In the genomic region with DNA sequence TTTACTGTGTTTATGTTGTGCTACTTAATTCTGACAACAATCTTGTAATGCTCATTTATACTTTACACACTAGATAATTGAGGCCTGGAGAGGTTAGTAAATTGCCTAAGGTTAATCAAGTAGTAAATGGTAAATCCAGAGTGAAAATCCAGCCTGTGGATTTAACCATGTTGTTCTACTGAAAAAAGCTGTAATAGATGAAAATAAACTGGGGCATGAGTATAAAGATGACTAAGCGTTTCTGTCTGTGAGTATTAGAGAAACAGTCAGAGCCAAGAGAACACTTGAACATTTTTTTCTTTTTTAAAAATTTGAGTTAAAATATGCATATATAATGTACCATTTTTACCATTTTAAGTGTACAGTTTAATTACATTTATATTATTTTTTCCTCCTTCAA, we compare ENCODE assay signal across 22 cellular contexts. TPM values are rescaled to one million over a fixed set of nuclear protein-coding genes. Genes with fewer than 3 reads are reported as not detected.
DNase-seq lines count a peak whose midpoint lies in the region; ATAC-seq, FAIRE-seq and TF ChIP-seq lines count a peak whose summit lies in the region.
"Had no signal": no experiment of that assay in that cellular context is flagged by ENCODE, and none has a peak within 500 bp of the region (broad histone marks: within the 10 kb centered on the region; RNA-seq: fewer than 3 reads in every experiment).

No MANE protein-coding gene starts in this region.

- TF ChIP-seq EP300 in SK-N-SH (IDR thresholded peaks at IDR 0.05; ENCODE audit: borderline replicate concordance in 1 of 2, low read depth in 1 of 2, low read length in 1 of 2): no peak

- no peaks in the 10 kb centered on the region for H3F3A ChIP-seq in SK-N-SH (replicated peaks; ENCODE audit: insufficient read depth)

- H3K36me3 ChIP-seq in SK-N-SH (replicated peaks in 1 of 2; ENCODE audit: control insufficient read depth in 1 of 2, insufficient read depth in 2 of 2, low read length in 1 of 2) (no peaks in the 10 kb centered on the region), skeletal muscle satellite cell (ENCODE audit: insufficient read depth, low read length) (no peaks in the 10 kb centered on the region)
- H3K36me3 ChIP-seq: gastroesophageal sphincter had no signal

- H3K27me3 ChIP-seq in SK-N-SH (ENCODE audit: insufficient read depth) (no peaks in the 10 kb centered on the region), skeletal muscle satellite cell (ENCODE audit: control insufficient read depth, insufficient read depth, low read length) (no peaks in the 10 kb centered on the region)
- H3K27me3 ChIP-seq: gastroesophageal sphincter had no signal

- no peak overlapping the region for H3K4me2 ChIP-seq in SK-N-SH
- peak overlapping the region; percentile 23 for H3K4me2 ChIP-seq in skeletal muscle satellite cell (ENCODE audit: low read length)

- H3K79me2 ChIP-seq in SK-N-SH (ENCODE audit: insufficient read depth): no peaks in the 10 kb centered on the region

- no peaks in the 10 kb centered on the region for H3K9me3 ChIP-seq in SK-N-SH
- no peaks in the 10 kb centered on the region for H3K9me3 ChIP-seq in skeletal muscle satellite cell (replicated peaks; ENCODE audit: low read length)
- H3K9me3 ChIP-seq: gastroesophageal sphincter had no signal

- peak; percentile 41 for FAIRE-seq in RCC 7860 (lab: Jason Lieb, UNC)
- FAIRE-seq: colon had no signal

- POLR2A ChIA-PET in SK-N-SH (lab: Yijun Ruan, JAX): no interaction called here

- 75% methylated on average over 1 of the region's 1 CpG for WGBS in SK-N-SH (ENCODE audit: low lambda C conversion rate)

- H3K4me1 ChIP-seq in SK-N-SH (ENCODE audit: control insufficient read depth in 1 of 2, insufficient read depth in 2 of 2, low read depth in 1 of 2, low read length in 1 of 2): no peaks in the 10 kb centered on the region
- peaks cover 11% of the 10 kb centered on the region for H3K4me1 ChIP-seq in skeletal muscle satellite cell (ENCODE audit: control insufficient read depth, insufficient read depth, low read length)
- H3K4me1 ChIP-seq: gastroesophageal sphincter had no signal

- no peak for DNase-seq in SK-N-SH
- DNase-seq in RCC 7860 (ENCODE audit: low spot score): no peak
- DNase-seq in fibroblast of gingiva (ENCODE audit: low read depth): peak; percentile 26
- DNase-seq in activated CD4-positive, alpha-beta T cell treated with anti-CD3 and anti-CD28 coated beads, Interleukin-2, amount 50 U/mL, for 4 hours: no peak
- no peak for DNase-seq in NCI-H526 treated with DMSO at 0.1 percent for 48 hours (lab: John Stamatoyannopoulos, UW)
- DNase-seq in NCI-H187 (lab: John Stamatoyannopoulos, UW): no peak
- DNase-seq: 8988T; activated CD4-positive, alpha-beta T cell treated with anti-CD3 and anti-CD28 coated beads for 4 hours; activated CD8-positive, alpha-beta memory T cell treated with anti-CD3 and anti-CD28 coated beads, Interleukin-2, amount 50 U/mL, for 4 hours; KG1; NCI-H1092; NCI-H2107; NCI-H774; retina; stimulated activated naive CD4-positive, alpha-beta T cell treated with Interleukin-2 at 50 U/mL for 16 hours; T-helper 9 cell; trophoblast cell had no signal

- no peaks in the 10 kb centered on the region for H3K9me2 ChIP-seq in SK-N-SH

- no peak overlapping the region for H3K9ac ChIP-seq in SK-N-SH
- no peak overlapping the region for H3K9ac ChIP-seq in skeletal muscle satellite cell (ENCODE audit: low read depth, low read length)

- ATAC-seq in SK-N-SH treated with all-trans-retinoic acid at 6 μM for 48 hours: no peak
- ATAC-seq: gastroesophageal sphincter had no signal

- no peak overlapping the region for H3K27ac ChIP-seq in SK-N-SH (ENCODE audit: low read depth in 2 of 2, low read length in 1 of 2)
- H3K27ac ChIP-seq: C4-2B, gastroesophageal sphincter had no signal

- no peak overlapping the region for H3K4me3 ChIP-seq in SK-N-SH (ENCODE audit: low read depth in 2 of 2, low read length in 1 of 2)
- H3K4me3 ChIP-seq in skeletal muscle satellite cell (ENCODE audit: low read length): no peak overlapping the region
- H3K4me3 ChIP-seq: gastroesophageal sphincter had no signal

- H4K20me1 ChIP-seq in SK-N-SH (ENCODE audit: insufficient read depth): no peaks in the 10 kb centered on the region

- TF ChIP-seq CTCF in SK-N-SH (IDR thresholded peaks at IDR 0.05): no peak

- CTCF ChIA-PET in SK-N-SH (lab: Yijun Ruan, JAX): no interaction called here

- no peak for TF ChIP-seq RAD21 in SK-N-SH (IDR thresholded peaks at IDR 0.05; ENCODE audit: low read length)

- H2AFZ ChIP-seq in SK-N-SH (ENCODE audit: low read depth): 0 out of 2 replicates have a peak overlapping the region, but pooled peaks have one; percentile 54

TF ChIP-seq in SK-N-SH, 30 proteins besides CTCF, POLR2A, EP300 and RAD21 (continues in another document):
- TF ChIP-seq, protein P1, sequence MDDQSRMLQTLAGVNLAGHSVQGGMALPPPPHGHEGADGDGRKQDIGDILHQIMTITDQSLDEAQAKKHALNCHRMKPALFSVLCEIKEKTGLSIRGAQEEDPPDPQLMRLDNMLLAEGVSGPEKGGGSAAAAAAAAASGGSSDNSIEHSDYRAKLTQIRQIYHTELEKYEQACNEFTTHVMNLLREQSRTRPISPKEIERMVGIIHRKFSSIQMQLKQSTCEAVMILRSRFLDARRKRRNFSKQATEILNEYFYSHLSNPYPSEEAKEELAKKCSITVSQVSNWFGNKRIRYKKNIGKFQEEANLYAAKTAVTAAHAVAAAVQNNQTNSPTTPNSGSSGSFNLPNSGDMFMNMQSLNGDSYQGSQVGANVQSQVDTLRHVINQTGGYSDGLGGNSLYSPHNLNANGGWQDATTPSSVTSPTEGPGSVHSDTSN (IDR thresholded peaks at IDR 0.05): no peak
- no peak for TF ChIP-seq FOSL2 (IDR thresholded peaks at IDR 0.05; ENCODE audit: borderline replicate concordance, low read depth)
- TF ChIP-seq GATA2 (CRISPR knock-in tag; IDR thresholded peaks at IDR 0.05): no peak
- no peak for TF ChIP-seq JUND (IDR thresholded peaks at IDR 0.05)
- TF ChIP-seq, protein P2, sequence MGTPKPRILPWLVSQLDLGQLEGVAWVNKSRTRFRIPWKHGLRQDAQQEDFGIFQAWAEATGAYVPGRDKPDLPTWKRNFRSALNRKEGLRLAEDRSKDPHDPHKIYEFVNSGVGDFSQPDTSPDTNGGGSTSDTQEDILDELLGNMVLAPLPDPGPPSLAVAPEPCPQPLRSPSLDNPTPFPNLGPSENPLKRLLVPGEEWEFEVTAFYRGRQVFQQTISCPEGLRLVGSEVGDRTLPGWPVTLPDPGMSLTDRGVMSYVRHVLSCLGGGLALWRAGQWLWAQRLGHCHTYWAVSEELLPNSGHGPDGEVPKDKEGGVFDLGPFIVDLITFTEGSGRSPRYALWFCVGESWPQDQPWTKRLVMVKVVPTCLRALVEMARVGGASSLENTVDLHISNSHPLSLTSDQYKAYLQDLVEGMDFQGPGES (IDR thresholded peaks at IDR 0.05; ENCODE audit: low read depth, low read length): no peak
- no peak for TF ChIP-seq GABPA (IDR thresholded peaks at IDR 0.05; ENCODE audit: low read depth)

TF ChIP-seq in SK-N-SH treated with all-trans-retinoic acid at 6 μM for 48 hours, 23 proteins besides CTCF, POLR2A, EP300 and RAD21 (continues in another document):
- TF ChIP-seq RARB (CRISPR knock-in tag; IDR thresholded peaks at IDR 0.05): no peak
- no peak for TF ChIP-seq ARNTL (CRISPR knock-in tag; IDR thresholded peaks at IDR 0.05; ENCODE audit: borderline replicate concordance, low read depth)
- no peak for TF ChIP-seq TOX (CRISPR knock-in tag; IDR thresholded peaks at IDR 0.05; ENCODE audit: borderline replicate concordance)
- TF ChIP-seq, protein P3, sequence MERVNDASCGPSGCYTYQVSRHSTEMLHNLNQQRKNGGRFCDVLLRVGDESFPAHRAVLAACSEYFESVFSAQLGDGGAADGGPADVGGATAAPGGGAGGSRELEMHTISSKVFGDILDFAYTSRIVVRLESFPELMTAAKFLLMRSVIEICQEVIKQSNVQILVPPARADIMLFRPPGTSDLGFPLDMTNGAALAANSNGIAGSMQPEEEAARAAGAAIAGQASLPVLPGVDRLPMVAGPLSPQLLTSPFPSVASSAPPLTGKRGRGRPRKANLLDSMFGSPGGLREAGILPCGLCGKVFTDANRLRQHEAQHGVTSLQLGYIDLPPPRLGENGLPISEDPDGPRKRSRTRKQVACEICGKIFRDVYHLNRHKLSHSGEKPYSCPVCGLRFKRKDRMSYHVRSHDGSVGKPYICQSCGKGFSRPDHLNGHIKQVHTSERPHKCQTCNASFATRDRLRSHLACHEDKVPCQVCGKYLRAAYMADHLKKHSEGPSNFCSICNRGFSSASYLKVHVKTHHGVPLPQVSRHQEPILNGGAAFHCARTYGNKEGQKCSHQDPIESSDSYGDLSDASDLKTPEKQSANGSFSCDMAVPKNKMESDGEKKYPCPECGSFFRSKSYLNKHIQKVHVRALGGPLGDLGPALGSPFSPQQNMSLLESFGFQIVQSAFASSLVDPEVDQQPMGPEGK (CRISPR knock-in tag; IDR thresholded peaks at IDR 0.05; ENCODE audit: borderline replicate concordance): no peak
- no peak for TF ChIP-seq SNAI2 (CRISPR knock-in tag; IDR thresholded peaks at IDR 0.05)
- no peak for TF ChIP-seq ISL1 (CRISPR knock-in tag; IDR thresholded peaks at IDR 0.05)
- no peak for TF ChIP-seq OSR1 (CRISPR knock-in tag; IDR thresholded peaks at IDR 0.05)

RNA-seq across cellular contexts. Expression of a gene that starts 47.9 kb away (rescaled TPM):
- polyA plus RNA-seq in SK-N-SH (2012; rRNA removed): 2.3 and 3.2 TPM in 2 replicates
- 4.3 and 5.1 TPM in 2 replicates for polyA plus RNA-seq in SK-N-SH (2012; cell fraction: cytosol; rRNA removed)
- 1.4 and 3.0 TPM in 2 replicates for polyA plus RNA-seq in SK-N-SH (2012; cell fraction: nucleus; rRNA removed)
- 6.8 and 9.4 TPM in 2 replicates for total RNA-seq in skeletal muscle satellite cell (2012; rRNA removed)

RNA-seq across cellular contexts. Expression of a gene that starts 47.9 kb away (rescaled TPM):
- 38.9 and 69.3 TPM in 2 replicates for polyA plus RNA-seq in SK-N-SH (2012; rRNA removed)
- polyA plus RNA-seq in SK-N-SH (2012; cell fraction: cytosol; rRNA removed): 54.9 and 57.5 TPM in 2 replicates
- polyA plus RNA-seq in SK-N-SH (2012; cell fraction: nucleus; rRNA removed): 19.8 and 51.3 TPM in 2 replicates
- total RNA-seq in skeletal muscle satellite cell (2012; rRNA removed): 34.7 and 43.9 TPM in 2 replicates
